In genomic region chr2:209694748-209695147, GRCh38 we compare ENCODE assay signal across 16 cellular contexts.
DNase-seq lines count a peak whose midpoint lies in the region; ATAC-seq and TF ChIP-seq lines count a peak whose summit lies in the region.
"Had no signal": no experiment of that assay in that cellular context is flagged by ENCODE, and none has a peak within 500 bp of the region (broad histone marks: within the 10 kb centered on the region; RNA-seq: fewer than 3 reads in every experiment).

No MANE protein-coding gene starts in this region.

- DNase-seq in GM12864 (ENCODE audit: low read depth) (no peak), activated gamma-delta T cell (lab: John Stamatoyannopoulos, UW) (no peak), tibial nerve (ENCODE audit: low spot score in 2 of 2) (no peak), NCI-H1092 (lab: John Stamatoyannopoulos, UW) (no peak)
- DNase-seq: 8988T; AML-193; CD4-positive, CD25-positive, alpha-beta regulatory T cell; DMS53; GF-D8; IMR-90; KG1 had no signal

- H3K36me3 ChIP-seq in OCI-LY3 (replicated peaks; ENCODE audit: low read depth, low read length) (no peaks in the 10 kb centered on the region), tibial nerve (peaks cover 0 to 5% (median 0%) of the 10 kb centered on the region in 3 donors)

- peak overlapping the region; percentile 75 for H3K4me2 ChIP-seq in OCI-LY3 (ENCODE audit: low read length)
- H3K4me2 ChIP-seq: BLaER1 treated with 17β-estradiol and CSF1 and Interleukin-3, amounts not matched to agents 10 nM and 100 nM had no signal

- H3K9me3 Mint-ChIP-seq in stimulated activated memory B cell treated with anti-CD40 and anti-IgM and Interleukin-4, amounts not matched to agents 10 μg/mL and 1 μg/mL and 100 μg/mL, for 72 hours: no peaks in the 10 kb centered on the region

- no peak for TF ChIP-seq POLR2A in tibial nerve (IDR thresholded peaks at IDR 0.05)

- H2AFZ ChIP-seq in OCI-LY3 (ENCODE audit: low read depth, low read length): no peak overlapping the region

- TF ChIP-seq CTCF in GM12864 (IDR thresholded peaks at IDR 0.05; ENCODE audit: low read depth, low read length, missing control alignments) (no peak), OCI-LY3 (IDR thresholded peaks at IDR 0.05; ENCODE audit: low read depth, low read length) (no peak), tibial nerve (IDR thresholded peaks at IDR 0.05) (no peak)

- peaks cover 35% of the 10 kb centered on the region for H3K4me1 Mint-ChIP-seq in stimulated activated memory B cell treated with anti-CD40 and anti-IgM and Interleukin-4, amounts not matched to agents 10 μg/mL and 1 μg/mL and 100 μg/mL, for 72 hours

- peak overlapping the region; percentile 33 for H3K27ac Mint-ChIP-seq in stimulated activated memory B cell treated with anti-CD40 and anti-IgM and Interleukin-4, amounts not matched to agents 10 μg/mL and 1 μg/mL and 100 μg/mL, for 72 hours
- H3K27ac Mint-ChIP-seq: CD4-positive, CD25-positive, alpha-beta regulatory T cell had no signal

- H3K9ac ChIP-seq in OCI-LY3 (ENCODE audit: low read length): no peak overlapping the region
- H3K9ac ChIP-seq: BLaER1 treated with 17β-estradiol and CSF1 and Interleukin-3, amounts not matched to agents 10 nM and 100 nM had no signal

- ATAC-seq in HG02798 (IDR thresholded peaks at IDR 0.05; ENCODE audit: poor library complexity, unreplicated experiment): peak; percentile 28
- peak; percentile 54 for ATAC-seq in stimulated activated memory B cell treated with anti-CD40 and anti-IgM and Interleukin-4, amounts not matched to agents 10 μg/mL and 1 μg/mL and 100 μg/mL, for 72 hours
- ATAC-seq: HCT116 had no signal

- H3K27me3 Mint-ChIP-seq in stimulated activated memory B cell treated with anti-CD40 and anti-IgM and Interleukin-4, amounts not matched to agents 10 μg/mL and 1 μg/mL and 100 μg/mL, for 72 hours: no peaks in the 10 kb centered on the region
- H3K27me3 Mint-ChIP-seq: CD4-positive, CD25-positive, alpha-beta regulatory T cell had no signal

- H3K4me3 Mint-ChIP-seq in stimulated activated memory B cell treated with anti-CD40 and anti-IgM and Interleukin-4, amounts not matched to agents 10 μg/mL and 1 μg/mL and 100 μg/mL, for 72 hours: peak overlapping the region; percentile 59
- H3K4me3 Mint-ChIP-seq: CD4-positive, CD25-positive, alpha-beta regulatory T cell had no signal

- no peak for TF ChIP-seq EP300 in tibial nerve (IDR thresholded peaks at IDR 0.05)

- peaks cover 40% of the 10 kb centered on the region for H3K4me1 ChIP-seq in OCI-LY3 (ENCODE audit: low read length)
- no peaks in the 10 kb centered on the region for H3K4me1 ChIP-seq in tibial nerve
- H3K4me1 ChIP-seq: BLaER1 treated with 17β-estradiol and CSF1 and Interleukin-3, amounts not matched to agents 10 nM and 100 nM had no signal

- H3K79me2 ChIP-seq in OCI-LY3 (ENCODE audit: low read length): no peaks in the 10 kb centered on the region

- peaks cover 83% of the 10 kb centered on the region for H3K27me3 ChIP-seq in OCI-LY3 (ENCODE audit: low read depth, low read length)
- no peaks in the 10 kb centered on the region for H3K27me3 ChIP-seq in tibial nerve
- H3K27me3 ChIP-seq: BLaER1 treated with 17β-estradiol and CSF1 and Interleukin-3, amounts not matched to agents 10 nM and 100 nM had no signal

- H4K20me1 ChIP-seq in OCI-LY3 (ENCODE audit: insufficient read depth, low read length): peaks cover 47% of the 10 kb centered on the region
- H4K20me1 ChIP-seq: BLaER1 treated with 17β-estradiol and CSF1 and Interleukin-3, amounts not matched to agents 10 nM and 100 nM had no signal

- H3K9me3 ChIP-seq in OCI-LY3 (ENCODE audit: insufficient read depth, low read length) (no peaks in the 10 kb centered on the region), tibial nerve (no peaks in the 10 kb centered on the region)
- H3K9me3 ChIP-seq: BLaER1 treated with 17β-estradiol and CSF1 and Interleukin-3, amounts not matched to agents 10 nM and 100 nM had no signal

- peak overlapping the region; percentile 24 for H3K4me3 ChIP-seq in GM12864 (ENCODE audit: low read depth, low read length)
- H3K4me3 ChIP-seq in OCI-LY3 (ENCODE audit: low read length): peak overlapping the region; percentile 70
- no peak overlapping the region for H3K4me3 ChIP-seq in tibial nerve
- H3K4me3 ChIP-seq: BLaER1 treated with 17β-estradiol and CSF1 and Interleukin-3, amounts not matched to agents 10 nM and 100 nM had no signal

- no peaks in the 10 kb centered on the region for H3K36me3 Mint-ChIP-seq in stimulated activated memory B cell treated with anti-CD40 and anti-IgM and Interleukin-4, amounts not matched to agents 10 μg/mL and 1 μg/mL and 100 μg/mL, for 72 hours
- H3K36me3 Mint-ChIP-seq: CD4-positive, CD25-positive, alpha-beta regulatory T cell had no signal

- WGBS in tibial nerve, 2 donors: 90 to 94% methylated on average over 8 of the region's 8 CpGs

- no peak overlapping the region for H3K27ac ChIP-seq in OCI-LY3 (ENCODE audit: low read length)
- no peak overlapping the region for H3K27ac ChIP-seq in tibial nerve
- H3K27ac ChIP-seq: BLaER1 treated with 17β-estradiol and CSF1 and Interleukin-3, amounts not matched to agents 10 nM and 100 nM had no signal

Comparison
In these comparisons a context has a peak if more than half of its experiments do, and no peak if none do; other contexts are left out.
1. H3K4me3 ChIP-seq: peak in GM12864 (single experiment) and OCI-LY3 (single experiment); none in tibial nerve (0 of 4).